In the genomic region with DNA sequence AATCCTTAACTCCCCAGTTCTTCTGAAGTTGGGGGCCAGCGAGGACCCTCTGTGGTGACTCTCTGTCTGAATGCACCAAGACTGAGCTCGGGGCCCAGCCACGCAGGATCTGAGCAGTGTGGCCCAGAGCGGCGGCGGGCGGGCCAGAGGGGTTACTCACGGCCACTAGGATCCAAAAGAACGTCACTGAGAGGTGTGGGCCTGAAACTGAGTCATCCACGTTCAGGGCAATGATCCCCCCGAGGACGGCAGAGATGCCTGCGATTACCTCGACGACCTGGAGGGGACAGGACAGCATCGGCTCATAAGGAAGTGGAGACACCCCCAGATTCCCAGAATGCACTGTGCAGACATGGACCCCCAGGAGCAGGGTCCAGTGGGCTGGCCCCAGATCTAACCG, we compare ENCODE assay signal across 19 cellular contexts. TPM values are rescaled to one million over a fixed set of nuclear protein-coding genes. Genes with fewer than 3 reads are reported as not detected.
"Had no signal": no experiment of that assay in that cellular context is flagged by ENCODE, and none has a peak within 500 bp of the region (broad histone marks: within the 10 kb centered on the region; RNA-seq: fewer than 3 reads in every experiment).

No MANE protein-coding gene starts in this region.

- H3K4me3 ChIP-seq: left lung, right lobe of liver, stomach had no signal

- H3K9me3 ChIP-seq: left lung, right lobe of liver, stomach had no signal

- H3K27me3 ChIP-seq: left lung, right lobe of liver had no signal

- DNase-seq: activated CD4-positive, alpha-beta memory T cell treated with anti-CD3 and anti-CD28 coated beads for 36 hours; activated CD8-positive, alpha-beta memory T cell treated with anti-CD3 and anti-CD28 coated beads, Interleukin-2, amount 10 ng/mL, durations not matched to agents 7 days and 5 days; activated naive CD4-positive, alpha-beta T cell treated with anti-CD3 and anti-CD28 coated beads, Interleukin-2, amount 50 U/mL, for 16 hours; activated T-cell treated with anti-CD3 and anti-CD28 coated beads, Interleukin-2, amount 50 U/mL, for 24 hours; left lung; naive thymus-derived CD8-positive, alpha-beta T cell; right lobe of liver had no signal

- H3K27ac ChIP-seq: left lung, right lobe of liver, VCaP had no signal

- H3K4me1 ChIP-seq: left lung, right lobe of liver had no signal

- H3K36me3 ChIP-seq: left lung, right lobe of liver, stomach had no signal

RNA-seq across cellular contexts. Expression of gene MLC1, which starts 11.2 kb away (rescaled TPM):
- total RNA-seq: activated CD4-positive, alpha-beta memory T cell treated with anti-CD3 and anti-CD28 coated beads for 36 hours; endothelial cell of umbilical vein; osteocyte; pulmonary artery endothelial cell; stomach had no signal
- polyA plus RNA-seq: endothelial cell of umbilical vein, fibroblast of lung, stomach had no signal

RNA-seq across cellular contexts. Expression of gene MOV10L1, which starts 15.8 kb away (rescaled TPM):
- total RNA-seq: activated CD4-positive, alpha-beta memory T cell treated with anti-CD3 and anti-CD28 coated beads for 36 hours; naive thymus-derived CD8-positive, alpha-beta T cell; T-helper 1 cell treated with Interleukin-12 subunit alpha and Interleukin-12 subunit beta and Interleukin-4 antibody, amounts not matched to agents 30 ng/mL and 1 ng/mL, for 36 hours had no signal
- polyA plus RNA-seq: naive thymus-derived CD8-positive, alpha-beta T cell had no signal

RNA-seq across cellular contexts. Expression of gene TTLL8, which starts 16.0 kb away (rescaled TPM):
- total RNA-seq: activated CD4-positive, alpha-beta memory T cell treated with anti-CD3 and anti-CD28 coated beads for 36 hours; activated CD8-positive, alpha-beta memory T cell treated with anti-CD3 and anti-CD28 coated beads, Interleukin-2, amount 10 ng/mL, durations not matched to agents 7 days and 5 days; endothelial cell of umbilical vein; fibroblast of lung; frontal cortex; left lung; mucosa of gallbladder; naive thymus-derived CD8-positive, alpha-beta T cell; osteocyte; pulmonary artery endothelial cell; right lobe of liver; stomach; T-helper 1 cell treated with Interleukin-12 subunit alpha and Interleukin-12 subunit beta and Interleukin-4 antibody, amounts not matched to agents 30 ng/mL and 1 ng/mL, for 36 hours; urinary bladder had no signal
- polyA plus RNA-seq: adipose tissue; endothelial cell of umbilical vein; fibroblast of lung; naive thymus-derived CD8-positive, alpha-beta T cell; stomach; thymus; urinary bladder had no signal
